ENCODE assay signal across 15 cellular contexts in the genomic region with DNA sequence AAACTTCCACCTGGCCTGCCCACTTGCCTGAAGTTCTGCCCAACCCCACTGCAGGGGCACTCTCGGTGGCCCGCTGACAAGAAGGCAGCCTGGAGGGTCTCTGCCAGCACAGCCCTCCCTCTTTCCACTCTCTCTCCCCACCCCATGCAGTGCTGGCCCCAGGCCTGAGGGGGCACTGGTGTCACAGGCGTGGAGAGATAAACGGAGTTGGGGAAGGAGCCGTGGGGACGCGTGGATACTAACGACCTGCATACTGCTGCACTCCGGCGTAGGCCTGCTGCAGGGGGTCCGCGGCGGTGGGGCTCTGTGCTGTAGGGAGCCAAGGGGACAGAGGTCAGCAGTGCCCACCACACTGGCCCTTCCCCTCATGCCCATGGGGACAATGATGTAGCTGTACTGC.
DNase-seq lines count a peak whose midpoint lies in the region; ATAC-seq, FAIRE-seq and TF ChIP-seq lines count a peak whose summit lies in the region.
"Had no signal": no experiment of that assay in that cellular context is flagged by ENCODE, and none has a peak within 500 bp of the region (broad histone marks: within the 10 kb centered on the region; RNA-seq: fewer than 3 reads in every experiment).

No MANE protein-coding gene starts in this region.

- no peaks in the 10 kb centered on the region for H3K9me3 ChIP-seq in HCT116 (ENCODE audit: control insufficient read depth in 1 of 2, insufficient read depth in 1 of 2, low read depth in 1 of 2, low read length in 2 of 2)
- no peaks in the 10 kb centered on the region for H3K9me3 ChIP-seq in keratinocyte (ENCODE audit: control insufficient read depth, low read depth, low read length)
- no peaks in the 10 kb centered on the region for H3K9me3 ChIP-seq in mammary epithelial cell (replicated peaks; ENCODE audit: insufficient read depth, low read length)
- H3K9me3 ChIP-seq: mucosa of descending colon had no signal

- BruUV-seq in Calu3 (replicated peaks; lab: Mats Ljungman, UMichigan) (no TSS peak), HCT116 (replicated peaks; lab: Mats Ljungman, UMichigan) (no TSS peak), mammary epithelial cell (replicated peaks; lab: Mats Ljungman, UMichigan) (no TSS peak)

- no peak overlapping the region for H3K4me3 ChIP-seq in HCT116 (replicated peaks in 1 of 2; ENCODE audit: low read depth in 1 of 2, low read length in 2 of 2)
- no peak overlapping the region for H3K4me3 ChIP-seq in keratinocyte (ENCODE audit: control insufficient read depth in 2 of 3, extremely low read depth in 1 of 3, insufficient read depth in 2 of 3, low read depth in 1 of 3, low read length in 3 of 3)
- no peak overlapping the region for H3K4me3 ChIP-seq in mammary epithelial cell (replicated peaks in 1 of 3; ENCODE audit: insufficient read depth in 1 of 3, low read depth in 2 of 3, low read length in 3 of 3)
- H3K4me3 ChIP-seq: mucosa of descending colon had no signal

- DNase-seq in Calu3: peak; percentile 23
- DNase-seq in HCT116 (ENCODE audit: low read depth, low spot score): no peak
- DNase-seq in SK-MEL-5 (ENCODE audit: low read depth, low spot score): peak; percentile 17
- DNase-seq in keratinocyte (ENCODE audit: low read depth, low spot score): no peak
- no peak for DNase-seq in NCI-H1436 treated with DMSO at 0.1 percent for 48 hours (lab: John Stamatoyannopoulos, UW)
- DNase-seq in mammary epithelial cell: no peak
- DNase-seq in T-helper 9 cell: no peak
- DNase-seq: activated CD4-positive, alpha-beta T cell treated with anti-CD3 and anti-CD28 coated beads, Interleukin-2, amount 50 U/mL, for 1 hour; mucosa of descending colon; NCI-H146; stimulated activated CD4-positive, alpha-beta T cell treated with anti-CD3 and anti-CD28 coated beads, Interleukin-4, amount 100 ng/mL, for 24 hours; stimulated activated naive CD4-positive, alpha-beta T cell treated with Interleukin-2 at 50 U/mL for 16 hours; T-helper 1 cell had no signal

- H2AFZ ChIP-seq in HCT116 (ENCODE audit: low read depth, low read length, poor library complexity, severe bottlenecking) (no peak overlapping the region), keratinocyte (ENCODE audit: control insufficient read depth, low read length) (no peak overlapping the region), mammary epithelial cell (ENCODE audit: low read depth, low read length) (no peak overlapping the region)

- no peaks in the 10 kb centered on the region for H3K9me3 Mint-ChIP-seq in Calu3 (ENCODE audit: low read depth, unreplicated experiment)

- H3K27ac ChIP-seq in HCT116 (ENCODE audit: low read depth, low read length) (no peak overlapping the region), keratinocyte (ENCODE audit: control insufficient read depth, insufficient read depth, low read length) (no peak overlapping the region), mammary epithelial cell (ENCODE audit: insufficient read depth, low read depth, low read length) (no peak overlapping the region)
- H3K27ac ChIP-seq: C4-2B had no signal

- ATAC-seq in HCT116 (peak; percentile 82), HG02870 (IDR thresholded peaks at IDR 0.05; ENCODE audit: unreplicated experiment) (no peak)
- ATAC-seq: mucosa of descending colon had no signal

- H3K27ac Mint-ChIP-seq in Calu3 (ENCODE audit: unreplicated experiment): no peak overlapping the region

- H3K4me1 ChIP-seq in HCT116 (ENCODE audit: control insufficient read depth in 1 of 2, insufficient read depth in 2 of 2, low read length in 2 of 2) (no peaks in the 10 kb centered on the region), keratinocyte (ENCODE audit: control insufficient read depth, extremely low read depth, insufficient read depth, low read length) (no peaks in the 10 kb centered on the region), mammary epithelial cell (ENCODE audit: insufficient read depth, low read length) (no peaks in the 10 kb centered on the region)

- H3K27me3 ChIP-seq in HCT116 (ENCODE audit: insufficient read depth, low read length) (peaks cover 5% of the 10 kb centered on the region; the same call in 1 of the 2 replicates), keratinocyte (ENCODE audit: control insufficient read depth, extremely low read depth, insufficient read depth, low read length) (peaks cover 3% of the 10 kb centered on the region), mammary epithelial cell (ENCODE audit: insufficient read depth, low read length) (no peaks in the 10 kb centered on the region)

- RAD21 ChIA-PET in HCT116 (lab: Charles Lee; ENCODE audit: low non-redundant PET in 1 of 2, low total read pairs in 2 of 2, uncharacterized antibody in 2 of 2, unreplicated experiment in 2 of 2): no interaction called here

- no peak for TF ChIP-seq RAD21 in HCT116 (IDR thresholded peaks at IDR 0.05; ENCODE audit: low read depth)

- dilution Hi-C loops in keratinocyte (cut with MboI; ENCODE audit: extremely low pct_ligation_motif_present, low sequenced_read_pairs): no loop called here
- dilution Hi-C loops in mammary epithelial cell (cut with HindIII; ENCODE audit: low sequenced_read_pairs): no loop called here

- POLR2A ChIA-PET in HCT116 (lab: Charles Lee): no interaction called here

- no peaks in the 10 kb centered on the region for H3K36me3 ChIP-seq in HCT116 (ENCODE audit: control insufficient read depth in 1 of 2, insufficient read depth in 2 of 2, low read length in 2 of 2)
- no peaks in the 10 kb centered on the region for H3K36me3 ChIP-seq in keratinocyte (ENCODE audit: control insufficient read depth in 2 of 2, extremely low read depth in 1 of 2, insufficient read depth in 2 of 2, low read length in 2 of 2)
- no peaks in the 10 kb centered on the region for H3K36me3 ChIP-seq in mammary epithelial cell (ENCODE audit: insufficient read depth, low read length)

- no peak for FAIRE-seq in keratinocyte (lab: Jason Lieb, UNC)

- H3K9me1 ChIP-seq in keratinocyte (ENCODE audit: control insufficient read depth, extremely low read depth, insufficient read depth, low read length): no peaks in the 10 kb centered on the region

- peak; percentile 21 for TF ChIP-seq CTCF in Calu3 (IDR thresholded peaks at IDR 0.05; ENCODE audit: unreplicated experiment)
- peak in 2 of 3 experiments; percentile 43 to 45; a peak in 3 of 6 replicates for TF ChIP-seq CTCF in HCT116 (IDR thresholded peaks at IDR 0.05 in 2 of 3, conservative IDR thresholded peaks at IDR 0.05 in 1 of 3; ENCODE audit: borderline replicate concordance in 1 of 3, insufficient read depth in 1 of 3, low read depth in 2 of 3, low read length in 2 of 3)
- peak; percentile 8 to 13 (median 13) for TF ChIP-seq CTCF in keratinocyte (optimal IDR thresholded peaks at IDR 0.05 in 1 of 3, IDR thresholded peaks at IDR 0.05 in 1 of 3, conservative IDR thresholded peaks at IDR 0.05 in 1 of 3; ENCODE audit: extremely low read depth in 1 of 3, insufficient read depth in 2 of 3, low read length in 3 of 3)
- TF ChIP-seq CTCF in mammary epithelial cell (conservative IDR thresholded peaks at IDR 0.05 in 1 of 2, IDR thresholded peaks at IDR 0.05 in 1 of 2; ENCODE audit: extremely low read depth in 1 of 2, insufficient read depth in 1 of 2, low read depth in 1 of 2, low read length in 2 of 2): peak in 1 of 2 donors; percentile 19

- H3K4me1 Mint-ChIP-seq in Calu3 (ENCODE audit: low read depth, unreplicated experiment): no peaks in the 10 kb centered on the region

- H3K4me3 Mint-ChIP-seq in Calu3 (ENCODE audit: low read depth, unreplicated experiment): no peak overlapping the region

- CTCF ChIA-PET in Calu3 (lab: Charles Lee): interaction anchor here (0.7 kb wide), 1 partner anchor 371 kb away, joined by 3 read pairs; no protein-coding TSS in a partner anchor
- CTCF ChIA-PET in HCT116 (lab: Charles Lee): no interaction called here
- CTCF ChIA-PET in mammary epithelial cell (lab: Charles Lee; ENCODE audit: low non-redundant PET): no interaction called here

- in situ Hi-C loops in SK-MEL-5 (cut with HindIII; ENCODE audit: low pct_unique_long_range_greater_than_20kb, low sequenced_read_pairs) (no loop called here), mammary epithelial cell (cut with MboI; ENCODE audit: low sequenced_read_pairs in 2 of 2) (no loop called here)

- H3K9ac ChIP-seq in HCT116 (ENCODE audit: low read length): no peak overlapping the region
- H3K9ac ChIP-seq in keratinocyte (ENCODE audit: control insufficient read depth, extremely low read depth, insufficient read depth, low read length): no peak overlapping the region
- H3K9ac ChIP-seq in mammary epithelial cell (ENCODE audit: insufficient read depth, low read length): no peak overlapping the region

- 21% methylated on average over 11 of the region's 13 CpGs for WGBS in mammary epithelial cell (ENCODE audit: low coverage, missing lambda C conversion rate)

- TF ChIP-seq POLR2A in HCT116 (IDR thresholded peaks at IDR 0.05; ENCODE audit: borderline replicate concordance, extremely low read depth, insufficient read depth, insufficient read length): no peak

- H3K79me2 ChIP-seq in HCT116 (ENCODE audit: insufficient read depth, low read length) (no peaks in the 10 kb centered on the region), keratinocyte (ENCODE audit: control insufficient read depth, insufficient read depth, low read length) (no peaks in the 10 kb centered on the region), mammary epithelial cell (ENCODE audit: insufficient read depth, low read length) (no peaks in the 10 kb centered on the region)

- H3K36me3 Mint-ChIP-seq in Calu3 (ENCODE audit: insufficient read depth, unreplicated experiment): no peaks in the 10 kb centered on the region

- H3K9me2 ChIP-seq in HCT116 (ENCODE audit: insufficient read depth): no peaks in the 10 kb centered on the region

- H4K20me1 ChIP-seq in HCT116 (ENCODE audit: insufficient read depth): no peaks in the 10 kb centered on the region
- no peaks in the 10 kb centered on the region for H4K20me1 ChIP-seq in keratinocyte (ENCODE audit: control insufficient read depth, extremely low read depth, insufficient read depth, low read length)
- no peaks in the 10 kb centered on the region for H4K20me1 ChIP-seq in mammary epithelial cell (ENCODE audit: insufficient read depth, low read length)

- intact Hi-C loops in Calu3 (cut with micrococcal nuclease; ENCODE audit: unreplicated experiment): no loop called here
- intact Hi-C loops in HCT116 (cut with micrococcal nuclease): no loop called here
- intact Hi-C loops in mammary epithelial cell (cut with micrococcal nuclease): no loop called here

- peaks cover 87% of the 10 kb centered on the region for H3K27me3 Mint-ChIP-seq in Calu3 (ENCODE audit: unreplicated experiment)

- H3K4me2 ChIP-seq in HCT116 (ENCODE audit: low read length): no peak overlapping the region
- no peak overlapping the region for H3K4me2 ChIP-seq in keratinocyte (ENCODE audit: control insufficient read depth, extremely low read depth, insufficient read depth, low read depth, low read length)
- no peak overlapping the region for H3K4me2 ChIP-seq in mammary epithelial cell (ENCODE audit: insufficient read depth, low read depth, low read length)

TF ChIP-seq in HCT116, 20 proteins besides CTCF, POLR2A, EP300 and RAD21 (continues in another document):
- TF ChIP-seq POLR2AphosphoS5 (IDR thresholded peaks at IDR 0.05; ENCODE audit: low read depth, low read length) (no peak), SIN3A (IDR thresholded peaks at IDR 0.05; ENCODE audit: low read depth) (no peak), ZFX (IDR thresholded peaks at IDR 0.05) (no peak), JUND (IDR thresholded peaks at IDR 0.05) (no peak)

Comparison
In these comparisons a context has a peak if more than half of its experiments do, and no peak if none do; other contexts are left out.
1. DNase-seq: peak in Calu3 (single experiment) and SK-MEL-5 (single experiment); none in HCT116 (single experiment), keratinocyte (single experiment), NCI-H1436 treated with DMSO at 0.1 percent for 48 hours (single experiment), mammary epithelial cell (single experiment) and T-helper 9 cell (single experiment).